Comparison of ENCODE assay signal across 8 cellular contexts in the genomic region with DNA sequence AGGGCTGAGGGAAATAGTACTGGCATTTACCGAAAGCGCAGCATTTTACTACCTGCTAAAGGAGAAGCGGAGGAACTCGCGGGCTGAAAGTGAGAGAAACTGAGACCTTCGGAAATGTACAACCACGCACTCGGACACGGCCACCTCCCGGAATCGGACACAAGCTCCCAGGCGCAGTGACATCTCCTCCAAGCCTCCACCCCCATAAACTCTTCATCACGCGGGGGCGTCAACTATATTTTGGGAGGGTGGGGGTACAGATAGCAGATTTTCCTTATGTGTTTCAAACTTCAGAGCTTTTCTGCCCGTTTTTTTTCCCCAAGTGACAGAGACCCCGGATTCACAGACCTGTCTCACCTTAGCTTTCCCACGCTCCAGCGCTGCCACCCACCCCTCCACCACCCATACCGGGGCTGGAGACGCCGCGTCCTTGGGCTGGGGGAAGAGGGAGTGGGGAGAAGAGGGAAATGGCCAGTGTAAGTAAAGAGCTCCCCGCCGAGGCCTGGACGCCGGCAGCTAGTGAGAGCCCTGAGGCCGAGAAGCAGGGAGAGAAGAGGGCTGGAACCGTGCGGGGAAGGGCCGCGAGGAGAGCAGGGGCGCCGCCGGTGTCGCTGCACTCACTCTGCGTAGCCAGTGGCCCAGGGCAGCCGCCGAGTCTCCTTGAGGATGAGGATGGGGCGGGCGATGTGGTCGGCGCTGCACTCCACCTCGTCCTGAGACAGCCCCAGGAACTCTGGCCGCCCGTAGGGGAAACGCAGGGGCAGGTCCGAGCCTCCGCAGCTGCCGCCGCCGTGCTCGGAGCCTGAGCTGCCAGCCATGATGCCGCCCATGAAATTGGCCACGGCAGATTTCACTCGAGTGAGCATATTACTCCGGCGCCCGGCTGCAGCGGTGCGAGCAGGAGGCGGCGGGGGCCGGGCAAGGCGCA. TPM values are rescaled to one million over a fixed set of nuclear protein-coding genes. Genes with fewer than 3 reads are reported as not detected.
DNase-seq lines count a peak whose midpoint lies in the region; ATAC-seq and TF ChIP-seq lines count a peak whose summit lies in the region.

No MANE protein-coding gene starts in this region.

- TF ChIP-seq CTCF in GM23338 (conservative IDR thresholded peaks at IDR 0.05; ENCODE audit: low read depth in 2 of 2), result no peak
- TF ChIP-seq CTCF in activated CD8-positive, alpha-beta T cell treated with anti-CD3 and anti-CD28 coated beads for 36 hours (IDR thresholded peaks at IDR 0.05), result no peak
- TF ChIP-seq CTCF in foreskin fibroblast (IDR thresholded peaks at IDR 0.05; ENCODE audit: low read depth, low read length), result no peak
- peak; percentile 8 for TF ChIP-seq CTCF in neural progenitor cell (IDR thresholded peaks at IDR 0.05)

- H3K4me1 ChIP-seq in GM23338 (ENCODE audit: insufficient read depth) (peaks cover 53% of the 10 kb centered on the region), neural progenitor cell (peaks cover 11% of the 10 kb centered on the region)

- H3K4me3 ChIP-seq in GM23338 (peak overlapping the region; percentile 83), foreskin fibroblast (ENCODE audit: low read depth in 1 of 2, low read length in 2 of 2) (peak overlapping the region; percentile 61 to 64), neural progenitor cell (peak overlapping the region; percentile 88)

- peak overlapping the region; percentile 3 for H3K9ac ChIP-seq in neural progenitor cell

- intact Hi-C loops in activated CD8-positive, alpha-beta T cell treated with anti-CD3 and anti-CD28 coated beads for 36 hours (cut with micrococcal nuclease), result no loop called here

- no peaks in the 10 kb centered on the region for H3K9me3 ChIP-seq in neural progenitor cell (ENCODE audit: low read depth)

- H3K36me3 ChIP-seq in GM23338 (ENCODE audit: insufficient read depth) (no peaks in the 10 kb centered on the region), neural progenitor cell (no peaks in the 10 kb centered on the region)

- CTCF ChIA-PET in activated CD8-positive, alpha-beta T cell treated with anti-CD3 and anti-CD28 coated beads for 36 hours (lab: Charles Lee), result interaction anchor here (0.9 to 1.2 kb wide), 2 partner anchors 38 to 138 kb away, joined by 4 read pairs; no protein-coding TSS in a partner anchor

- H3K79me2 ChIP-seq in GM23338 (replicated peaks; ENCODE audit: insufficient read depth) (peaks cover 44% of the 10 kb centered on the region), neural progenitor cell (ENCODE audit: low read depth) (no peaks in the 10 kb centered on the region)

- no peak overlapping the region for H3K27ac ChIP-seq in GM23338 (ENCODE audit: low read depth)
- H3K27ac ChIP-seq in neural progenitor cell, result no peak overlapping the region

- H4K20me1 ChIP-seq in GM23338 (replicated peaks; ENCODE audit: insufficient read depth), result no peaks in the 10 kb centered on the region
- peaks cover 9% of the 10 kb centered on the region for H4K20me1 ChIP-seq in neural progenitor cell (ENCODE audit: low read depth)

- H3K4me3 Mint-ChIP-seq in GM23338, result peak overlapping the region; percentile 97
- peak overlapping the region; percentile 71 for H3K4me3 Mint-ChIP-seq in activated CD8-positive, alpha-beta T cell treated with anti-CD3 and anti-CD28 coated beads for 36 hours
- H3K4me3 Mint-ChIP-seq in neural progenitor cell, result peak overlapping the region; percentile 99

- DNase-seq in activated T-cell treated with anti-CD3 and anti-CD28 coated beads for 48 hours (ENCODE audit: low read depth) (peak; percentile 21), activated T-cell treated with anti-CD3 and anti-CD28 coated beads for 4 hours (no peak), GM23338 (ENCODE audit: low spot score) (peak; percentile 68), Kasumi-1 (lab: John Stamatoyannopoulos, UW) (peak; percentile 26 to 37), foreskin fibroblast (peak in 1 of 2 donors; percentile 11), neural progenitor cell (ENCODE audit: low spot score) (peak; percentile 65)
- peak; percentile 18 for DNase-seq in activated CD8-positive, alpha-beta T cell treated with anti-CD3 and anti-CD28 coated beads for 36 hours
- no peak for DNase-seq in effector CD4-positive, alpha-beta T cell

- H3K9me2 ChIP-seq in GM23338 (ENCODE audit: insufficient read depth), result no peaks in the 10 kb centered on the region

- H3K27me3 ChIP-seq in GM23338 (ENCODE audit: insufficient read depth) (no peaks in the 10 kb centered on the region), neural progenitor cell (peaks cover 33% of the 10 kb centered on the region)

- POLR2A ChIA-PET in activated CD8-positive, alpha-beta T cell treated with anti-CD3 and anti-CD28 coated beads for 36 hours (lab: Charles Lee), result no interaction called here

- H3K4me2 ChIP-seq in GM23338 (peak overlapping the region; percentile 95), neural progenitor cell (peak overlapping the region; percentile 98)

- H2AFZ ChIP-seq in GM23338, result no peak overlapping the region; the same call in 1 of the 2 replicates
- peak overlapping the region; percentile 96 for H2AFZ ChIP-seq in neural progenitor cell (replicated peaks)

- H3K27ac Mint-ChIP-seq in GM23338, result no peak overlapping the region
- H3K27ac Mint-ChIP-seq in activated CD8-positive, alpha-beta T cell treated with anti-CD3 and anti-CD28 coated beads for 36 hours, result no peak overlapping the region
- H3K27ac Mint-ChIP-seq in neural progenitor cell, result peak overlapping the region; percentile 72

- H3K4me1 Mint-ChIP-seq in GM23338, result peaks cover 47% of the 10 kb centered on the region
- H3K4me1 Mint-ChIP-seq in activated CD8-positive, alpha-beta T cell treated with anti-CD3 and anti-CD28 coated beads for 36 hours (ENCODE audit: low read depth), result peaks cover 8% of the 10 kb centered on the region
- H3K4me1 Mint-ChIP-seq in neural progenitor cell, result peaks cover 29% of the 10 kb centered on the region

- H3F3A ChIP-seq in GM23338 (replicated peaks; ENCODE audit: low read depth), result no peaks in the 10 kb centered on the region
- peaks cover 21% of the 10 kb centered on the region for H3F3A ChIP-seq in neural progenitor cell (ENCODE audit: low read depth)

- ATAC-seq in GM23338, result peak; percentile 61
- peak; percentile 57 for ATAC-seq in activated CD8-positive, alpha-beta T cell treated with anti-CD3 and anti-CD28 coated beads for 36 hours

- H3K9me3 Mint-ChIP-seq in GM23338 (no peaks in the 10 kb centered on the region), neural progenitor cell (no peaks in the 10 kb centered on the region)
- H3K9me3 Mint-ChIP-seq in activated CD8-positive, alpha-beta T cell treated with anti-CD3 and anti-CD28 coated beads for 36 hours, result peaks cover 1% of the 10 kb centered on the region

- H3K27me3 Mint-ChIP-seq in GM23338 (ENCODE audit: insufficient read depth, low read depth, poor library complexity) (peaks cover 10% of the 10 kb centered on the region), neural progenitor cell (ENCODE audit: insufficient read depth, low read depth) (peaks cover 12% of the 10 kb centered on the region)
- H3K27me3 Mint-ChIP-seq in activated CD8-positive, alpha-beta T cell treated with anti-CD3 and anti-CD28 coated beads for 36 hours, result peaks cover 36% of the 10 kb centered on the region

- no peaks in the 10 kb centered on the region for H3K36me3 Mint-ChIP-seq in GM23338 (ENCODE audit: low read depth)
- H3K36me3 Mint-ChIP-seq in activated CD8-positive, alpha-beta T cell treated with anti-CD3 and anti-CD28 coated beads for 36 hours (ENCODE audit: low read depth), result no peaks in the 10 kb centered on the region
- H3K36me3 Mint-ChIP-seq in neural progenitor cell, result no peaks in the 10 kb centered on the region

TF ChIP-seq in GM23338, 12 proteins besides CTCF, POLR2A, EP300 and RAD21 (continues in another document):
- TF ChIP-seq, protein P1, sequence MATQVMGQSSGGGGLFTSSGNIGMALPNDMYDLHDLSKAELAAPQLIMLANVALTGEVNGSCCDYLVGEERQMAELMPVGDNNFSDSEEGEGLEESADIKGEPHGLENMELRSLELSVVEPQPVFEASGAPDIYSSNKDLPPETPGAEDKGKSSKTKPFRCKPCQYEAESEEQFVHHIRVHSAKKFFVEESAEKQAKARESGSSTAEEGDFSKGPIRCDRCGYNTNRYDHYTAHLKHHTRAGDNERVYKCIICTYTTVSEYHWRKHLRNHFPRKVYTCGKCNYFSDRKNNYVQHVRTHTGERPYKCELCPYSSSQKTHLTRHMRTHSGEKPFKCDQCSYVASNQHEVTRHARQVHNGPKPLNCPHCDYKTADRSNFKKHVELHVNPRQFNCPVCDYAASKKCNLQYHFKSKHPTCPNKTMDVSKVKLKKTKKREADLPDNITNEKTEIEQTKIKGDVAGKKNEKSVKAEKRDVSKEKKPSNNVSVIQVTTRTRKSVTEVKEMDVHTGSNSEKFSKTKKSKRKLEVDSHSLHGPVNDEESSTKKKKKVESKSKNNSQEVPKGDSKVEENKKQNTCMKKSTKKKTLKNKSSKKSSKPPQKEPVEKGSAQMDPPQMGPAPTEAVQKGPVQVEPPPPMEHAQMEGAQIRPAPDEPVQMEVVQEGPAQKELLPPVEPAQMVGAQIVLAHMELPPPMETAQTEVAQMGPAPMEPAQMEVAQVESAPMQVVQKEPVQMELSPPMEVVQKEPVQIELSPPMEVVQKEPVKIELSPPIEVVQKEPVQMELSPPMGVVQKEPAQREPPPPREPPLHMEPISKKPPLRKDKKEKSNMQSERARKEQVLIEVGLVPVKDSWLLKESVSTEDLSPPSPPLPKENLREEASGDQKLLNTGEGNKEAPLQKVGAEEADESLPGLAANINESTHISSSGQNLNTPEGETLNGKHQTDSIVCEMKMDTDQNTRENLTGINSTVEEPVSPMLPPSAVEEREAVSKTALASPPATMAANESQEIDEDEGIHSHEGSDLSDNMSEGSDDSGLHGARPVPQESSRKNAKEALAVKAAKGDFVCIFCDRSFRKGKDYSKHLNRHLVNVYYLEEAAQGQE (IDR thresholded peaks at IDR 0.05; ENCODE audit: unreplicated experiment), result no peak
- TF ChIP-seq CREB1 (CRISPR knock-in tag; IDR thresholded peaks at IDR 0.05; ENCODE audit: low read depth) (no peak), EZH2 (IDR thresholded peaks at IDR 0.05; ENCODE audit: low read depth, unreplicated experiment) (no peak), EZH2phosphoT487 (IDR thresholded peaks at IDR 0.05; ENCODE audit: unreplicated experiment) (no peak), ZNF114 (CRISPR knock-in tag; IDR thresholded peaks at IDR 0.05) (no peak)

RNA-seq across cellular contexts. Expression of a gene that starts 0.8 kb away (rescaled TPM):
- total RNA-seq in GM23338 (2014; rRNA removed; shearing (Covaris generic)), result 41.2 and 41.3 TPM in 2 replicates
- 11.3 and 11.4 TPM in 2 replicates for polyA plus RNA-seq in GM23338 (2016; fragmentation: Nextera tagmentation; extraction: Ambion mirVana)
- total RNA-seq in activated CD8-positive, alpha-beta T cell treated with anti-CD3 and anti-CD28 coated beads for 36 hours, result under 1 TPM in 1 of 2 experiments, not detected in 1; 0.07 TPM
- total RNA-seq in neural progenitor cell (ENCODE audit: low replicate concordance), result 3.5 and 4.6 TPM in 2 replicates

Comparison
In these comparisons a context has a peak if more than half of its experiments do, and no peak if none do; other contexts are left out.
1. DNase-seq: peak in activated T-cell treated with anti-CD3 and anti-CD28 coated beads for 48 hours (single experiment), GM23338 (single experiment), Kasumi-1 (2 of 2), activated CD8-positive, alpha-beta T cell treated with anti-CD3 and anti-CD28 coated beads for 36 hours (single experiment) and neural progenitor cell (single experiment); none in activated T-cell treated with anti-CD3 and anti-CD28 coated beads for 4 hours (single experiment) and effector CD4-positive, alpha-beta T cell (single experiment).
2. Peak in every context shown above with its lines, with median percentiles within 50 percentile points of each other: H3K4me3 ChIP-seq and H3K4me3 Mint-ChIP-seq.